27 cellular contexts compared by ENCODE assay signal in the genomic region with DNA sequence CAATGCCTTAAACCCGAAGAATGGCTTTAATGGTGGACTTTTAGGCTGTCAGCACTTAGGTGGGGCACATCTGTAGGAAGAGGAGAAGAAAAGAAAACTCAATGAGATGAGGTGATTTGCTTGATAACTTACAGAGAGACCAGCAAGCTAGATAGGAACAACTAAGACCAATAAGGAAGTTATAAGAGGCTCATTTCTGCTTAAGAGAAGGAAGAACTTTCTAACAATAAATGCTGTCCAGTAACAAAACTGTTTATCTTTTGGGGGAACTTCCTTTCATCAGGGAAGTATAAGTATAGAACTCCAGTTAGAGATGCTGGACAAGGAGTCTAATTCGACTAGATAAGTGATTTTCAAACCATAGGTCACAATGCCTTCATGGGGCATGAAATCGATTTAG.
"Had no signal": no experiment of that assay in that cellular context is flagged by ENCODE, and none has a peak within 500 bp of the region (broad histone marks: within the 10 kb centered on the region; RNA-seq: fewer than 3 reads in every experiment).

No MANE protein-coding gene starts in this region.

- H3K4me3 ChIP-seq: adrenal gland, breast epithelium, SJSA1 had no signal

- H3K9me3 ChIP-seq: adrenal gland, breast epithelium, SJSA1 had no signal

- ATAC-seq: PC-3, SK-N-SH treated with all-trans-retinoic acid at 6 μM for 48 hours had no signal

- DNase-seq: activated CD4-positive, alpha-beta memory T cell treated with anti-CD3 and anti-CD28 coated beads, Interleukin-2, amount 10 ng/mL, durations not matched to agents 7 days and 5 days; activated CD4-positive, alpha-beta T cell treated with anti-CD3 and anti-CD28 coated beads, Interleukin-2, amount 10 ng/mL, durations not matched to agents 7 days and 5 days; activated CD4-positive, CD25-positive, alpha-beta regulatory T cell; activated gamma-delta T cell treated with Interleukin-2 at 50 U/mL for 16 hours; activated naive CD4-positive, alpha-beta T cell treated with anti-CD3 and anti-CD28 coated beads, Interleukin-2, amount 10 ng/mL, durations not matched to agents 7 days and 5 days; activated naive CD8-positive, alpha-beta T cell treated with anti-CD3 and anti-CD28 coated beads, Interleukin-2, amount 10 ng/mL, durations not matched to agents 7 days and 5 days; activated T-cell treated with anti-CD3 and anti-CD28 coated beads for 4 hours; activated T-cell treated with anti-CD3 and anti-CD28 coated beads, Interleukin-2, amount 50 U/mL, for 48 hours; adrenal gland; anterior cingulate cortex; caudate nucleus; IMR-90; Kasumi-1; KBM-7; NCI-H1105; NCI-H1436; NCI-H1694 treated with DMSO at 0.1 percent for 48 hours; NCI-H2081; NCI-H510A treated with DMSO at 0.1 percent for 48 hours; PC-3; SHP77; T-helper 1 cell had no signal

- H3K27me3 ChIP-seq: breast epithelium had no signal

- H3K4me1 Mint-ChIP-seq: activated CD4-positive, alpha-beta memory T cell treated with anti-CD3 and anti-CD28 coated beads, Interleukin-2, amount 10 ng/mL, durations not matched to agents 7 days and 5 days; activated CD4-positive, alpha-beta T cell treated with anti-CD3 and anti-CD28 coated beads, Interleukin-2, amount 10 ng/mL, durations not matched to agents 7 days and 5 days; activated naive CD4-positive, alpha-beta T cell treated with anti-CD3 and anti-CD28 coated beads, Interleukin-2, amount 10 ng/mL, durations not matched to agents 7 days and 5 days; activated naive CD8-positive, alpha-beta T cell treated with anti-CD3 and anti-CD28 coated beads, Interleukin-2, amount 10 ng/mL, durations not matched to agents 7 days and 5 days had no signal

- H3K27ac ChIP-seq: adrenal gland, breast epithelium, SJSA1, VCaP had no signal

- H3K9me3 Mint-ChIP-seq: activated CD4-positive, alpha-beta memory T cell treated with anti-CD3 and anti-CD28 coated beads, Interleukin-2, amount 10 ng/mL, durations not matched to agents 7 days and 5 days; activated CD4-positive, alpha-beta T cell treated with anti-CD3 and anti-CD28 coated beads, Interleukin-2, amount 10 ng/mL, durations not matched to agents 7 days and 5 days; activated naive CD4-positive, alpha-beta T cell treated with anti-CD3 and anti-CD28 coated beads, Interleukin-2, amount 10 ng/mL, durations not matched to agents 7 days and 5 days; activated naive CD8-positive, alpha-beta T cell treated with anti-CD3 and anti-CD28 coated beads, Interleukin-2, amount 10 ng/mL, durations not matched to agents 7 days and 5 days; activated T-helper 2 cell treated with anti-CD3 and anti-CD28 coated beads, Interferon-gamma antibody, Interleukin-2, Interleukin-4, amounts not matched to agents 10 μg/mL and 5 μg/mL and 100 μg/mL, durations not matched to agents 14 hours and 24 hours and 36 hours had no signal

- H3K4me3 Mint-ChIP-seq: activated CD4-positive, alpha-beta memory T cell treated with anti-CD3 and anti-CD28 coated beads, Interleukin-2, amount 10 ng/mL, durations not matched to agents 7 days and 5 days; activated CD4-positive, alpha-beta T cell treated with anti-CD3 and anti-CD28 coated beads, Interleukin-2, amount 10 ng/mL, durations not matched to agents 7 days and 5 days; activated naive CD4-positive, alpha-beta T cell treated with anti-CD3 and anti-CD28 coated beads, Interleukin-2, amount 10 ng/mL, durations not matched to agents 7 days and 5 days; activated naive CD8-positive, alpha-beta T cell treated with anti-CD3 and anti-CD28 coated beads, Interleukin-2, amount 10 ng/mL, durations not matched to agents 7 days and 5 days had no signal

- H3K27ac Mint-ChIP-seq: activated CD4-positive, alpha-beta memory T cell treated with anti-CD3 and anti-CD28 coated beads, Interleukin-2, amount 10 ng/mL, durations not matched to agents 7 days and 5 days; activated CD4-positive, alpha-beta T cell treated with anti-CD3 and anti-CD28 coated beads, Interleukin-2, amount 10 ng/mL, durations not matched to agents 7 days and 5 days; activated naive CD4-positive, alpha-beta T cell treated with anti-CD3 and anti-CD28 coated beads, Interleukin-2, amount 10 ng/mL, durations not matched to agents 7 days and 5 days; activated naive CD8-positive, alpha-beta T cell treated with anti-CD3 and anti-CD28 coated beads, Interleukin-2, amount 10 ng/mL, durations not matched to agents 7 days and 5 days; activated T-helper 2 cell treated with anti-CD3 and anti-CD28 coated beads, Interferon-gamma antibody, Interleukin-2, Interleukin-4, amounts not matched to agents 10 μg/mL and 5 μg/mL and 100 μg/mL, durations not matched to agents 14 hours and 24 hours and 36 hours had no signal

- H3K4me1 ChIP-seq: adrenal gland, breast epithelium, SJSA1 had no signal

- H3K36me3 Mint-ChIP-seq: activated naive CD4-positive, alpha-beta T cell treated with anti-CD3 and anti-CD28 coated beads, Interleukin-2, amount 10 ng/mL, durations not matched to agents 7 days and 5 days; activated naive CD8-positive, alpha-beta T cell treated with anti-CD3 and anti-CD28 coated beads, Interleukin-2, amount 10 ng/mL, durations not matched to agents 7 days and 5 days had no signal

- H3K36me3 ChIP-seq: adrenal gland, breast epithelium, SJSA1 had no signal
